In genomic region chr1:90176530-90176929, GRCh38 we compare ENCODE assay signal across 24 cellular contexts.
DNase-seq lines count a peak whose midpoint lies in the region; ATAC-seq and TF ChIP-seq lines count a peak whose summit lies in the region.
"Had no signal": no experiment of that assay in that cellular context is flagged by ENCODE, and none has a peak within 500 bp of the region (broad histone marks: within the 10 kb centered on the region; RNA-seq: fewer than 3 reads in every experiment).

No MANE protein-coding gene starts in this region.

- peak; percentile 9 to 63 for DNase-seq in NOMO-1 (lab: John Stamatoyannopoulos, UW; ENCODE audit: unreplicated experiment in 2 of 2)
- DNase-seq in NOMO-1 treated with dmso at 0.1 percent for 144 hours (lab: John Stamatoyannopoulos, UW; ENCODE audit: unreplicated experiment): no peak
- peak; percentile 94 for DNase-seq in SKM-1 treated with dmso at 0.1 percent for 144 hours (lab: John Stamatoyannopoulos, UW; ENCODE audit: unreplicated experiment)
- DNase-seq in fibroblast of mammary gland (ENCODE audit: low read depth): peak; percentile 11
- DNase-seq in activated CD8-positive, alpha-beta memory T cell treated with anti-CD3 and anti-CD28 coated beads, Interleukin-2, amount 50 U/mL, for 4 hours: no peak
- DNase-seq in KG1 (lab: John Stamatoyannopoulos, UW): no peak
- DNase-seq: activated CD4-positive, alpha-beta T cell treated with anti-CD3 and anti-CD28 coated beads, Interleukin-2, amount 10 ng/mL, durations not matched to agents 24 days and 14 days; activated gamma-delta T cell treated with Interleukin-2 at 50 U/mL for 16 hours; activated T-cell treated with anti-CD3 and anti-CD28 coated beads, Interleukin-2, amount 50 U/mL, for 24 hours; CD4-positive, alpha-beta T cell; Kasumi-1; NCI-H1105; NCI-H526 treated with DMSO at 0.1 percent for 48 hours; right cardiac atrium; SK-N-SH; spleen; stimulated activated CD4-positive, alpha-beta T cell treated with anti-CD3 and anti-CD28 coated beads, Interleukin-4, amount 100 ng/mL, for 1 hour; substantia nigra had no signal

- H3K4me3 ChIP-seq in fibroblast of mammary gland (ENCODE audit: control insufficient read depth, low read depth, low read length): no peak overlapping the region
- H3K4me3 ChIP-seq: body of pancreas, lung, spleen, upper lobe of left lung had no signal

- ATAC-seq in HG03378 (IDR thresholded peaks at IDR 0.05; ENCODE audit: unreplicated experiment) (no peak), GM21515 (IDR thresholded peaks at IDR 0.05; ENCODE audit: unreplicated experiment) (no peak)
- ATAC-seq: right cardiac atrium; stimulated activated effector memory CD8-positive, alpha-beta T cell treated with anti-CD3 and anti-CD28 coated beads, Interleukin-12 subunit alpha, Interleukin-12 subunit beta, amount 100 ng/mL, for 72 hours had no signal

- TF ChIP-seq CTCF in fibroblast of mammary gland (conservative IDR thresholded peaks at IDR 0.05; ENCODE audit: control insufficient read depth, insufficient read depth, low read depth, low read length): no peak

Comparison
In these comparisons a context has a peak if more than half of its experiments do, and no peak if none do; other contexts are left out.
1. DNase-seq: peak in NOMO-1 (2 of 2), SKM-1 treated with dmso at 0.1 percent for 144 hours (single experiment) and fibroblast of mammary gland (single experiment); none in NOMO-1 treated with dmso at 0.1 percent for 144 hours (single experiment), activated CD8-positive, alpha-beta memory T cell treated with anti-CD3 and anti-CD28 coated beads, Interleukin-2, amount 50 U/mL, for 4 hours (single experiment) and KG1 (single experiment).